Comparison of ENCODE assay signal across 16 cellular contexts in the genomic region with DNA sequence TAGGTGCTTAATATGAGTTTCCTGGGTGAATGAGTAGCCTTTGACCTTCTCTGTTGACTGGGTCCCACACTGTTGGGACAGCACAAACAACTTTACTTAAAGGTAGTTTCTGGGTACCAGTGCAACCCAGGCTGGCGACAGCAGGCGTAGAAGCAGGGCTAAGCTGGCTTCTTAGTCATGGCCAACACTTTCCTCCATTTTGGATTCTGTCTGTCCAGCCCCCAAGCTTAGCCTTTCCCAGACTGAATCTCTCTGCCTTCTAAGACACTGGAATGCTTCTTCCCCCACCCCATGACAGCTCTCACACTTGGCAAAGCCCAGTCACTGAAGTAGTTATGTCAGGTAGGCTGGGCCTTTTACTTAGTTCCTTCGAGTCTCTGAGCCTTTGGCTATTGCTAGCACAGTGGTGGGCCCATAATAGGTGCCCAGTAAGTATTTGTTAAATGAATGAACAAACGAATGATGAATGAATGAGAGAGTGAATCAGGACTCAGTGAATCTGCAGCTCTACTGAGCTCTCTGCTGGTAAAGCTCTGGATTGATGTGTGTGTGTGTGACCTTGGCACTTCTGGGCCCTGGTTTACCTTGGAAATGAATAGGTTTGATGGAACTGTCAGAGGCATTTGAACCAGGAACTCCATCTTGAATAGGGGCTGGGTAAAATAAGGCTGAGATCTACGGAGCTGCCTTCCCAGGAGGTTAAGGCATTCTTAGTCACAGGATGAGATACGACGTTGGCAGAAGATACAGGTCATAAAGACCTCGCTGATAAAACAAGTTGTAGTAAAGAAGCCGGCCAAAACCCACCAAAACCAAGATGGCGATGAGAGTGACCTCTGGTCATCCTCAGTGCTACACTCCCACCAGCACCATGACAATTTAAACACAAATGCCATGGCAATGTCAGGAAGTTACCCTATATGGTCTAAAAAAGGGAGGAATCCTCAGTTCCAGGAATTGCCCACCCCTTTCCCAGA. TPM values are rescaled to one million over a fixed set of nuclear protein-coding genes. Genes with fewer than 3 reads are reported as not detected.
DNase-seq lines count a peak whose midpoint lies in the region; ATAC-seq and TF ChIP-seq lines count a peak whose summit lies in the region.
"Had no signal": no experiment of that assay in that cellular context is flagged by ENCODE, and none has a peak within 500 bp of the region (broad histone marks: within the 10 kb centered on the region; RNA-seq: fewer than 3 reads in every experiment).

No MANE protein-coding gene starts in this region.

- H3K9me3 ChIP-seq in WERI-Rb-1 (ENCODE audit: severe bottlenecking) (no peaks in the 10 kb centered on the region), left lung (no peaks in the 10 kb centered on the region)
- H3K9me3 ChIP-seq: ascending aorta, gastrocnemius medialis, HAP-1, uterus had no signal

- peaks cover 0 to 4% of the 10 kb centered on the region in 2 donors for H3K4me1 ChIP-seq in left lung
- H3K4me1 ChIP-seq: ascending aorta had no signal

- no peak overlapping the region for H3K4me3 Mint-ChIP-seq in stimulated activated naive CD8-positive, alpha-beta T cell treated with anti-CD3 and anti-CD28 coated beads, Interleukin-15, Interleukin-2, amounts not matched to agents 100 ng/mL and 50 ng/mL, for 24 hours
- no peak overlapping the region for H3K4me3 Mint-ChIP-seq in memory B cell
- H3K4me3 Mint-ChIP-seq: natural killer cell had no signal

- no peak for DNase-seq in stimulated activated naive CD8-positive, alpha-beta T cell treated with anti-CD3 and anti-CD28 coated beads, Interleukin-15, Interleukin-2, amounts not matched to agents 100 U/mL and 50 U/mL, for 24 hours
- DNase-seq in WERI-Rb-1 (no peak), memory B cell (ENCODE audit: low spot score in 2 of 2) (no peak), hypothalamus (lab: John Stamatoyannopoulos, UW) (no peak), DMS 273 treated with DMSO at 0.1 percent for 48 hours (lab: John Stamatoyannopoulos, UW) (no peak), left lung (no peak), NCI-H748 (lab: John Stamatoyannopoulos, UW; ENCODE audit: unreplicated experiment) (no peak)
- DNase-seq: gastrocnemius medialis, natural killer cell, NCI-H1092, SW 1271, uterus had no signal

- H3K36me3 ChIP-seq in WERI-Rb-1, result no peaks in the 10 kb centered on the region
- H3K36me3 ChIP-seq in left lung, result no peaks in the 10 kb centered on the region
- H3K36me3 ChIP-seq: ascending aorta, gastrocnemius medialis, HAP-1, uterus had no signal

- H3K4me3 ChIP-seq in WERI-Rb-1 (ENCODE audit: low read depth, low read length), result no peak overlapping the region
- no peak overlapping the region for H3K4me3 ChIP-seq in left lung
- H3K4me3 ChIP-seq: ascending aorta, gastrocnemius medialis, HAP-1, uterus had no signal

- H3K27ac ChIP-seq in WERI-Rb-1, result peak overlapping the region; percentile 66; the same call in 1 of the 2 replicates
- H3K27ac ChIP-seq in left lung, result no peak overlapping the region
- H3K27ac ChIP-seq: ascending aorta, gastrocnemius medialis, uterus had no signal

- peaks cover 94% of the 10 kb centered on the region for H3K4me1 Mint-ChIP-seq in stimulated activated naive CD8-positive, alpha-beta T cell treated with anti-CD3 and anti-CD28 coated beads, Interleukin-15, Interleukin-2, amounts not matched to agents 100 ng/mL and 50 ng/mL, for 24 hours (ENCODE audit: low read depth)
- H3K4me1 Mint-ChIP-seq in memory B cell, result peaks cover 78% of the 10 kb centered on the region

- H3K27me3 Mint-ChIP-seq in stimulated activated naive CD8-positive, alpha-beta T cell treated with anti-CD3 and anti-CD28 coated beads, Interleukin-15, Interleukin-2, amounts not matched to agents 100 ng/mL and 50 ng/mL, for 24 hours, result no peaks in the 10 kb centered on the region
- no peaks in the 10 kb centered on the region for H3K27me3 Mint-ChIP-seq in memory B cell

- H3K27me3 ChIP-seq in WERI-Rb-1 (ENCODE audit: insufficient read depth, low read depth, severe bottlenecking) (no peaks in the 10 kb centered on the region), left lung (no peaks in the 10 kb centered on the region)
- H3K27me3 ChIP-seq: ascending aorta, gastrocnemius medialis, uterus had no signal

- peak overlapping the region; percentile 41 for H3K27ac Mint-ChIP-seq in stimulated activated naive CD8-positive, alpha-beta T cell treated with anti-CD3 and anti-CD28 coated beads, Interleukin-15, Interleukin-2, amounts not matched to agents 100 ng/mL and 50 ng/mL, for 24 hours
- peak overlapping the region; percentile 90 for H3K27ac Mint-ChIP-seq in memory B cell
- H3K27ac Mint-ChIP-seq: activated T-helper 2 cell treated with anti-CD3 and anti-CD28 coated beads, Interferon-gamma antibody, Interleukin-2, Interleukin-4, amounts not matched to agents 10 μg/mL and 5 μg/mL and 100 μg/mL, durations not matched to agents 14 hours and 24 hours and 36 hours had no signal

- TF ChIP-seq CTCF in WERI-Rb-1 (IDR thresholded peaks at IDR 0.05; ENCODE audit: low read depth, low read length) (no peak), left lung (IDR thresholded peaks at IDR 0.05) (no peak)

- no peak for ATAC-seq in stimulated activated naive CD8-positive, alpha-beta T cell treated with anti-CD3 and anti-CD28 coated beads, Interleukin-15, Interleukin-2, amounts not matched to agents 100 U/mL and 50 U/mL, for 24 hours
- ATAC-seq in memory B cell (ENCODE audit: low read depth), result no peak
- ATAC-seq in left lung, result no peak
- ATAC-seq: gastrocnemius medialis, natural killer cell had no signal

- no peaks in the 10 kb centered on the region for H3K9me3 Mint-ChIP-seq in stimulated activated naive CD8-positive, alpha-beta T cell treated with anti-CD3 and anti-CD28 coated beads, Interleukin-15, Interleukin-2, amounts not matched to agents 100 ng/mL and 50 ng/mL, for 24 hours
- no peaks in the 10 kb centered on the region for H3K9me3 Mint-ChIP-seq in memory B cell
- H3K9me3 Mint-ChIP-seq: activated T-helper 2 cell treated with anti-CD3 and anti-CD28 coated beads, Interferon-gamma antibody, Interleukin-2, Interleukin-4, amounts not matched to agents 10 μg/mL and 5 μg/mL and 100 μg/mL, durations not matched to agents 14 hours and 24 hours and 36 hours; natural killer cell had no signal

- intact Hi-C loops in left lung (cut with DNase I), result no loop called here

- no peaks in the 10 kb centered on the region for H3K36me3 Mint-ChIP-seq in stimulated activated naive CD8-positive, alpha-beta T cell treated with anti-CD3 and anti-CD28 coated beads, Interleukin-15, Interleukin-2, amounts not matched to agents 100 ng/mL and 50 ng/mL, for 24 hours (ENCODE audit: low read depth)
- no peaks in the 10 kb centered on the region for H3K36me3 Mint-ChIP-seq in memory B cell
- H3K36me3 Mint-ChIP-seq: natural killer cell had no signal

RNA-seq across cellular contexts. Expression of a gene that starts 37.4 kb away (rescaled TPM):
- 100 to 1,000 TPM; 125 to 129 TPM for total RNA-seq in left lung
